Comparison of ENCODE assay signal across 22 cellular contexts in genomic region chr2:149164296-149164695, GRCh38.
A peak's percentile ranks its signal among the peaks of the same experiment; 100 is the strongest.
DNase-seq lines count a peak whose midpoint lies in the region; ATAC-seq, FAIRE-seq and TF ChIP-seq lines count a peak whose summit lies in the region.
"Had no signal": no experiment of that assay in that cellular context is flagged by ENCODE, and none has a peak within 500 bp of the region (broad histone marks: within the 10 kb centered on the region; RNA-seq: fewer than 3 reads in every experiment).

No MANE protein-coding gene starts in this region.

- H2AFZ ChIP-seq in HepG2 (ENCODE audit: low read length) = no peak overlapping the region

- no peak for TF ChIP-seq EP300 in HepG2 (IDR thresholded peaks at IDR 0.05; ENCODE audit: low read depth in 2 of 2, low read length in 2 of 2)
- TF ChIP-seq EP300 in HepG2 (CRISPR knock-in tag; IDR thresholded peaks at IDR 0.05; ENCODE audit: borderline replicate concordance) = no peak
- no peak for TF ChIP-seq EP300 in suprapubic skin (IDR thresholded peaks at IDR 0.05)

- H3K36me3 ChIP-seq in HepG2 (replicated peaks in 1 of 2; ENCODE audit: control insufficient read depth in 1 of 2, insufficient read depth in 2 of 2, low read length in 2 of 2) = no peaks in the 10 kb centered on the region
- H3K36me3 ChIP-seq in right lobe of liver = no peaks in the 10 kb centered on the region
- H3K36me3 ChIP-seq in suprapubic skin = no peaks in the 10 kb centered on the region

- H3K9ac ChIP-seq in HepG2 (ENCODE audit: insufficient read depth, low read depth, low read length) = no peak overlapping the region

- H3K79me2 ChIP-seq in HepG2 (ENCODE audit: insufficient read depth, low read length) = no peaks in the 10 kb centered on the region

- 0% methylated on average over 1 of the region's 1 CpG for WGBS in HepG2 (ENCODE audit: low lambda C conversion rate)
- WGBS in right lobe of liver (ENCODE audit: insufficient coverage, low coverage, low lambda C conversion rate, missing lambda C conversion rate) = 43% methylated on average over 1 of the region's 1 CpG
- WGBS in suprapubic skin = 69% methylated on average over 1 of the region's 1 CpG
- WGBS in lower leg skin, 2 donors = 59 to 73% methylated on average over 1 of the region's 1 CpG

- DNase-seq in HepG2 (ENCODE audit: low spot score) (no peak), right lobe of liver (no peak), RWPE1 (ENCODE audit: low spot score) (peak; percentile 43), suprapubic skin (ENCODE audit: low spot score in 2 of 2) (no peak), lower leg skin (ENCODE audit: low spot score in 2 of 2) (no peak), D341Med (ENCODE audit: low spot score) (no peak)
- DNase-seq in activated T-helper 2 cell treated with anti-CD3 and anti-CD28 coated beads, Interferon-gamma antibody, Interleukin-2, Interleukin-4, amounts not matched to agents 10 μg/mL and 5 μg/mL and 100 μg/mL, durations not matched to agents 14 hours and 24 hours and 36 hours (ENCODE audit: low spot score) = no peak
- DNase-seq: C1 segment of cervical spinal cord, DND-41, GF-D8, H7, KBM-7, NCI-H1092, NCI-H146, NCI-H2081, NCI-H510A treated with DMSO at 0.1 percent for 48 hours, NCI-H82, SHP77 treated with DMSO at 0.1 percent for 48 hours had no signal

- no peak overlapping the region for H3K27ac Mint-ChIP-seq in activated T-helper 2 cell treated with anti-CD3 and anti-CD28 coated beads, Interferon-gamma antibody, Interleukin-2, Interleukin-4, amounts not matched to agents 10 μg/mL and 5 μg/mL and 100 μg/mL, durations not matched to agents 14 hours and 24 hours and 36 hours

- no peak overlapping the region for H3K27ac ChIP-seq in HepG2 (ENCODE audit: extremely low read length, insufficient read depth, low read length)
- no peak overlapping the region for H3K27ac ChIP-seq in right lobe of liver
- H3K27ac ChIP-seq in RWPE1 = no peak overlapping the region
- H3K27ac ChIP-seq in suprapubic skin = peak overlapping the region; percentile 33

- CTCF ChIA-PET in HepG2 (lab: Yijun Ruan, JAX; ENCODE audit: low intra/inter-chr PET ratio, low total read pairs) = no interaction called here
- CTCF ChIA-PET in RWPE1 (lab: Yijun Ruan, JAX) = interaction anchor here (0.6 kb wide), 1 partner anchor 111 kb away, joined by 3 read pairs; no protein-coding TSS in a partner anchor

- H3K4me3 Mint-ChIP-seq in activated T-helper 2 cell treated with anti-CD3 and anti-CD28 coated beads, Interferon-gamma antibody, Interleukin-2, Interleukin-4, amounts not matched to agents 10 μg/mL and 5 μg/mL and 100 μg/mL, durations not matched to agents 14 hours and 24 hours and 36 hours (ENCODE audit: low read depth) = no peak overlapping the region

- FAIRE-seq in HepG2 (lab: Jason Lieb, UNC) = no peak
- FAIRE-seq: GM12891, HTR-8/SVneo had no signal

- H4K20me1 ChIP-seq in HepG2 (ENCODE audit: insufficient read depth, low read length) = no peaks in the 10 kb centered on the region

- H3K27me3 ChIP-seq in HepG2 (ENCODE audit: control insufficient read depth in 1 of 2, insufficient read depth in 2 of 2, low read length in 2 of 2) = no peaks in the 10 kb centered on the region
- no peaks in the 10 kb centered on the region for H3K27me3 ChIP-seq in right lobe of liver
- no peaks in the 10 kb centered on the region for H3K27me3 ChIP-seq in suprapubic skin

- no peak for TF ChIP-seq RAD21 in HepG2 (CRISPR knock-in tag; IDR thresholded peaks at IDR 0.05)

- ATAC-seq in HepG2 (no peak), right lobe of liver (no peak), esophagus mucosa (peak; percentile 46)
- ATAC-seq: Panc1 had no signal

- H3K4me3 ChIP-seq in HepG2 (replicated peaks in 1 of 3; ENCODE audit: insufficient read depth in 1 of 3, low read depth in 2 of 3, low read length in 3 of 3) (no peak overlapping the region), right lobe of liver (no peak overlapping the region), suprapubic skin (no peak overlapping the region), lower leg skin (ENCODE audit: low read depth, poor library complexity, severe bottlenecking) (no peak overlapping the region)

- in situ Hi-C loops in HepG2 (cut with HindIII; ENCODE audit: extremely low pct_ligation_motif_present, low pct_unique_long_range_greater_than_20kb) = no loop called here

- TF ChIP-seq POLR2A in HepG2 (IDR thresholded peaks at IDR 0.05; ENCODE audit: insufficient read depth in 1 of 2, low read depth in 2 of 2, low read length in 2 of 2) (no peak), right lobe of liver (IDR thresholded peaks at IDR 0.05) (no peak), suprapubic skin (IDR thresholded peaks at IDR 0.05) (no peak), lower leg skin (IDR thresholded peaks at IDR 0.05) (no peak)

- H3K27me3 Mint-ChIP-seq in activated T-helper 2 cell treated with anti-CD3 and anti-CD28 coated beads, Interferon-gamma antibody, Interleukin-2, Interleukin-4, amounts not matched to agents 10 μg/mL and 5 μg/mL and 100 μg/mL, durations not matched to agents 14 hours and 24 hours and 36 hours (ENCODE audit: low read depth) = peaks cover 25% of the 10 kb centered on the region

- H3K9me3 ChIP-seq in HepG2 (ENCODE audit: low read length) (no peaks in the 10 kb centered on the region), right lobe of liver (no peaks in the 10 kb centered on the region), suprapubic skin (no peaks in the 10 kb centered on the region)

- peaks cover 19% of the 10 kb centered on the region for H3K4me1 Mint-ChIP-seq in activated T-helper 2 cell treated with anti-CD3 and anti-CD28 coated beads, Interferon-gamma antibody, Interleukin-2, Interleukin-4, amounts not matched to agents 10 μg/mL and 5 μg/mL and 100 μg/mL, durations not matched to agents 14 hours and 24 hours and 36 hours (ENCODE audit: low read depth)

- no TSS peak for BruUV-seq in HepG2 (replicated peaks; lab: Mats Ljungman, UMichigan)

- H3K4me1 ChIP-seq in HepG2 (ENCODE audit: insufficient read depth, low read length) (no peaks in the 10 kb centered on the region), right lobe of liver (no peaks in the 10 kb centered on the region), suprapubic skin (peaks cover 43% of the 10 kb centered on the region)

- TF ChIP-seq CTCF in HepG2 (CRISPR knock-in tag; IDR thresholded peaks at IDR 0.05) (no peak), right lobe of liver (IDR thresholded peaks at IDR 0.05) (no peak), RWPE1 (conservative IDR thresholded peaks at IDR 0.05; ENCODE audit: low read depth) (no peak), suprapubic skin (IDR thresholded peaks at IDR 0.05) (no peak), lower leg skin (IDR thresholded peaks at IDR 0.05) (no peak)

- POLR2A ChIA-PET in HepG2 (lab: Yijun Ruan, JAX) = no interaction called here
- POLR2A ChIA-PET in RWPE1 (lab: Yijun Ruan, JAX; ENCODE audit: low non-redundant PET) = no interaction called here

- no peak overlapping the region for H3K4me2 ChIP-seq in HepG2 (ENCODE audit: low read depth, low read length)

- no peaks in the 10 kb centered on the region for H3K9me3 Mint-ChIP-seq in activated T-helper 2 cell treated with anti-CD3 and anti-CD28 coated beads, Interferon-gamma antibody, Interleukin-2, Interleukin-4, amounts not matched to agents 10 μg/mL and 5 μg/mL and 100 μg/mL, durations not matched to agents 14 hours and 24 hours and 36 hours

- H3K36me3 Mint-ChIP-seq in activated T-helper 2 cell treated with anti-CD3 and anti-CD28 coated beads, Interferon-gamma antibody, Interleukin-2, Interleukin-4, amounts not matched to agents 10 μg/mL and 5 μg/mL and 100 μg/mL, durations not matched to agents 14 hours and 24 hours and 36 hours (ENCODE audit: low read depth) = no peaks in the 10 kb centered on the region

- intact Hi-C loops in HepG2 (cut with micrococcal nuclease; ENCODE audit: unreplicated experiment) = no loop called here
- intact Hi-C loops in right lobe of liver (cut with DNase I) = no loop called here
- intact Hi-C loops in lower leg skin (cut with DNase I; ENCODE audit: low total_unique reads) = no loop called here
- intact Hi-C loops in activated T-helper 2 cell treated with anti-CD3 and anti-CD28 coated beads, Interferon-gamma antibody, Interleukin-2, Interleukin-4, amounts not matched to agents 10 μg/mL and 5 μg/mL and 100 μg/mL, durations not matched to agents 14 hours and 24 hours and 36 hours (cut with micrococcal nuclease) = no loop called here

TF ChIP-seq in HepG2, 621 proteins besides CTCF, POLR2A, EP300 and RAD21:
- TF ChIP-seq CEBPB (IDR thresholded peaks at IDR 0.05; ENCODE audit: borderline replicate concordance, low read depth, low read length) (peak; percentile 70; the same call in 1 of the 2 replicates), ZNF746 (CRISPR knock-in tag; IDR thresholded peaks at IDR 0.05) (no peak), ZMYM2 (CRISPR knock-in tag; IDR thresholded peaks at IDR 0.05) (no peak), ARNTL (CRISPR knock-in tag; IDR thresholded peaks at IDR 0.05) (no peak), HMG20B (CRISPR knock-in tag; conservative IDR thresholded peaks at IDR 0.05) (no peak)
